ENCODE assay signal across 8 cellular contexts in genomic region chr10:119208553-119208940, GRCh38. TPM values are rescaled to one million over a fixed set of nuclear protein-coding genes. Genes with fewer than 3 reads are reported as not detected.
DNase-seq lines count a peak whose midpoint lies in the region; ATAC-seq and TF ChIP-seq lines count a peak whose summit lies in the region.

No MANE protein-coding gene starts in this region.

- H3K36me3 Mint-ChIP-seq in activated T-cell treated with anti-CD3 and anti-CD28 coated beads, Interleukin-2, amount 50 U/mL, for 72 hours (ENCODE audit: insufficient read depth in 2 of 2): peaks cover 4 to 5% of the 10 kb centered on the region in 2 donors

- H3K27me3 ChIP-seq in adrenal gland (no peaks in the 10 kb centered on the region), left lung (peaks cover 0 to 16% of the 10 kb centered on the region in 2 donors), tibial nerve (no peaks in the 10 kb centered on the region)

- H3K27ac ChIP-seq in adrenal gland (peak overlapping the region; percentile 22 to 99 (median 96)), left lung (peak overlapping the region; percentile 69 to 97), tibial nerve (peak overlapping the region; percentile 90 to 99 (median 97))

- no peaks in the 10 kb centered on the region for H3K27me3 Mint-ChIP-seq in activated T-cell treated with anti-CD3 and anti-CD28 coated beads, Interleukin-2, amount 50 U/mL, for 72 hours (ENCODE audit: low read depth)

- TF ChIP-seq POLR2A in adrenal gland (IDR thresholded peaks at IDR 0.05) (no peak), tibial nerve (IDR thresholded peaks at IDR 0.05) (no peak)

- 9 to 14% (median 11%) methylated on average over 3 of the region's 3 CpGs for WGBS in adrenal gland, 4 donors
- 7 to 10% methylated on average over 3 of the region's 3 CpGs for WGBS in tibial nerve, 2 donors

- H3K27ac Mint-ChIP-seq in activated T-cell treated with anti-CD3 and anti-CD28 coated beads, Interleukin-2, amount 50 U/mL, for 72 hours: peak overlapping the region; percentile 88

- peaks cover 16 to 57% of the 10 kb centered on the region in 2 donors for H3K4me1 ChIP-seq in adrenal gland (replicated peaks in 1 of 2)
- peaks cover 24 to 60% of the 10 kb centered on the region in 2 donors for H3K4me1 ChIP-seq in left lung
- H3K4me1 ChIP-seq in tibial nerve: peaks cover 0 to 59% (median 22%) of the 10 kb centered on the region in 4 donors

- H3K4me3 ChIP-seq in adrenal gland (peak overlapping the region in 2 of 4 donors; percentile 43 to 99), left lung (peak overlapping the region; percentile 91 to 94), tibial nerve (peak overlapping the region; percentile 74 to 97 (median 86))

- no peak for TF ChIP-seq CTCF in adrenal gland (IDR thresholded peaks at IDR 0.05)
- TF ChIP-seq CTCF in left lung (IDR thresholded peaks at IDR 0.05): no peak
- no peak for TF ChIP-seq CTCF in tibial nerve (IDR thresholded peaks at IDR 0.05)

- TF ChIP-seq EP300 in tibial nerve (IDR thresholded peaks at IDR 0.05): no peak

- H3K9me3 Mint-ChIP-seq in activated T-cell treated with anti-CD3 and anti-CD28 coated beads, Interleukin-2, amount 50 U/mL, for 72 hours: no peaks in the 10 kb centered on the region

- H3K36me3 ChIP-seq in adrenal gland (replicated peaks in 1 of 2) (no peaks in the 10 kb centered on the region), left lung (no peaks in the 10 kb centered on the region), tibial nerve (no peaks in the 10 kb centered on the region)

- peak in 1 of 2 donors; percentile 2 for ATAC-seq in activated T-cell treated with anti-CD3 and anti-CD28 coated beads, Interleukin-2, amount 50 U/mL, for 72 hours (replicated peaks in 1 of 2)
- ATAC-seq in left lung (no peak), GM21576 (IDR thresholded peaks at IDR 0.05; ENCODE audit: unreplicated experiment) (no peak)

- H3K9me3 ChIP-seq in adrenal gland (replicated peaks in 1 of 3) (no peaks in the 10 kb centered on the region), left lung (no peaks in the 10 kb centered on the region), tibial nerve (no peaks in the 10 kb centered on the region)

- peaks cover 60% of the 10 kb centered on the region for H3K4me1 Mint-ChIP-seq in activated T-cell treated with anti-CD3 and anti-CD28 coated beads, Interleukin-2, amount 50 U/mL, for 72 hours (ENCODE audit: low read depth)

- no peak for DNase-seq in activated T-cell treated with anti-CD3 and anti-CD28 coated beads, Interleukin-2, amount 50 U/mL, for 72 hours
- DNase-seq in activated T-cell treated with anti-CD3 and anti-CD28 coated beads, Interleukin-2, amount 50 U/mL, for 1 hour: no peak
- no peak for DNase-seq in adrenal gland
- DNase-seq in left lung: no peak
- DNase-seq in tibial nerve (ENCODE audit: low spot score in 2 of 2): no peak
- DNase-seq in ureter (ENCODE audit: low spot score): no peak
- no peak for DNase-seq in DMS153 (lab: John Stamatoyannopoulos, UW)

- H3K4me3 Mint-ChIP-seq in activated T-cell treated with anti-CD3 and anti-CD28 coated beads, Interleukin-2, amount 50 U/mL, for 72 hours: peak overlapping the region; percentile 98

- intact Hi-C loops in adrenal gland (cut with DNase I) (loop anchor here in 1 of 2 donors (5.0 to 10.0 kb wide), 2 partner anchors 64 to 396 kb away; no protein-coding TSS in a partner anchor), left lung (cut with DNase I) (loop anchor here in 1 of 2 donors (10.0 kb wide), 3 partner anchors 76 to 236 kb away; no protein-coding TSS in a partner anchor)

RNA-seq across cellular contexts. Expression of gene GRK5, which starts 1.2 kb away (rescaled TPM):
- total RNA-seq in activated T-cell treated with anti-CD3 and anti-CD28 coated beads, Interleukin-2, amount 50 U/mL, for 72 hours: 10 to 100 TPM; 24.8 to 28.1 TPM
- 10 to 100 TPM; 13.8 to 96.4 (median 21.5) TPM for total RNA-seq in adrenal gland
- polyA plus RNA-seq in adrenal gland: 10 to 100 TPM in 1 of 3 donors, 1 to 10 TPM in 2; 9.3 to 68.4 (median 9.8) TPM
- 10 to 100 TPM; 34.6 to 39.2 TPM for total RNA-seq in left lung
- 10 to 100 TPM; 43.5 to 61.7 (median 48.9) TPM for total RNA-seq in tibial nerve
- 16.7 TPM for total RNA-seq in ureter

RNA-seq across cellular contexts. Expression of gene PRDX3, which starts 29.9 kb away (rescaled TPM):
- total RNA-seq in activated T-cell treated with anti-CD3 and anti-CD28 coated beads, Interleukin-2, amount 50 U/mL, for 72 hours: 100 to 1,000 TPM; 125 to 134 TPM
- 100 to 1,000 TPM; 306 to 628 (median 425) TPM for total RNA-seq in adrenal gland
- 100 to 1,000 TPM; 150 to 596 (median 200) TPM for polyA plus RNA-seq in adrenal gland
- total RNA-seq in left lung: 100 to 1,000 TPM; 122 to 123 TPM
- 10 to 100 TPM; 79.5 to 93.3 (median 84.2) TPM for total RNA-seq in tibial nerve
- total RNA-seq in ureter: 95.0 TPM

RNA-seq across cellular contexts. Expression of gene SFXN4, which starts 43.0 kb away (rescaled TPM):
- total RNA-seq in activated T-cell treated with anti-CD3 and anti-CD28 coated beads, Interleukin-2, amount 50 U/mL, for 72 hours: 10 to 100 TPM; 31.0 to 35.1 TPM
- 10 to 100 TPM; 31.0 to 55.7 (median 45.8) TPM for total RNA-seq in adrenal gland
- 100 to 1,000 TPM in 2 of 3 donors, 10 to 100 TPM in 1; 53.6 to 135 (median 102) TPM for polyA plus RNA-seq in adrenal gland
- 10 to 100 TPM; 13.2 to 23.1 TPM for total RNA-seq in left lung
- 100 to 1,000 TPM in 1 of 4 donors, 10 to 100 TPM in 3; 12.7 to 301 (median 19.1) TPM for total RNA-seq in tibial nerve
- 34.5 TPM for total RNA-seq in ureter
